20 cellular contexts compared by ENCODE assay signal in the genomic region with DNA sequence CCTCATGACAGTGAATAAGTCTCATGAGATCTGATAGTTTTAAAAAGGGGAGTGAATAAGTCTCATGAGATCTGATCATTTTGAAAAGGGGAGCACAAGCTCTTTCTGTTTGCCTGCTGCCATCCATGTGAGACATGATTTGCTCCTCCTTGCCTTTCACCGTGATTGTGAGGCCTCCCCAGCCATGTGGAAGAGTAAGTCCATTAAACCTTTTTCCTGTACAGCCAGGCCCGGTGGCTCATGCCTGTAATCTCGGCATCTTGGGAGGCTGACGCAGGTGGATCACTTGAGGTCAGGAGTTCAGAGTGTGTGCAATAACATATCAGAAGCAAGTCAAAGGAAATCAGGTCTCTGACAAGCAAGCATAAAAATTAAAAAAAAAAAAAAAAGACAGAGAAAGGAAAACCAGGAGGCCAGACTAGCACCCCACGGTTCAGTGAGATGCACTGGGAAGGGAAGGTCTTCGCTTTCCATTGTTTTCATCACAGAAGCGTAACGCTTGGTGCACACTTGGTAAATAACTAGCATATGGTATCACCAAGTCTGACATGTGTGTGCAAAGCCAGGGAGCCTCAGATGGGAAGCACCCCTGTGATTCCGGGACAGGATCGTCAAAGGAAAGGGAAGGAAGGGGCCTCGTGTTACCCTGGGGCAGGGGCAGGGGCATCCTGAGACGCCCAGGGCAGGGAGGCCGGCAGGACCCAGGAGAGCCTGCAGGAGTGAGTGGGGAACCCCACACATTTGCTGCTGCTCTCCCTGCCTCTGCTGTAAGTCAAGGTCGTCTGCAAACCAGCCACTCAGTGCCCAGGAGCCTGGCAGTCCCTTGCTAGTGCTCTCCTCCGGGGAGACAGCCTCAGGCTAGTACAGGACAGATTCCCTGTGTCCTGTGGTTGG.
A peak's percentile ranks its signal among the peaks of the same experiment; 100 is the strongest.
DNase-seq lines count a peak whose midpoint lies in the region; ATAC-seq and TF ChIP-seq lines count a peak whose summit lies in the region.
"Had no signal": no experiment of that assay in that cellular context is flagged by ENCODE, and none has a peak within 500 bp of the region (broad histone marks: within the 10 kb centered on the region; RNA-seq: fewer than 3 reads in every experiment).

No MANE protein-coding gene starts in this region.

- DNase-seq in NCI-H1694 treated with DMSO at 0.1 percent for 48 hours (lab: John Stamatoyannopoulos, UW) (peak; percentile 8), NCI-H1694 (lab: John Stamatoyannopoulos, UW) (no peak), H9 (peak; percentile 19), endothelial cell (ENCODE audit: low spot score) (no peak), posterior vena cava (ENCODE audit: low spot score) (peak; percentile 65), lower lobe of right lung (no peak), amniotic stem cell (lab: John Stamatoyannopoulos, UW) (no peak)
- DNase-seq: activated naive CD4-positive, alpha-beta T cell; AML-193; anterior cingulate cortex; caudate nucleus; Kasumi-1; NCI-H1048; NCI-H2081; NCI-H510A treated with DMSO at 0.1 percent for 48 hours; stimulated activated CD4-positive, alpha-beta T cell treated with anti-CD3 and anti-CD28 coated beads, Interleukin-12 subunit alpha, Interleukin-12 subunit beta, amount 100 ng/mL, for 4 hours had no signal

- no CpG with 5 or more reads among the region's 15 CpGs for WGBS in H9 (ENCODE audit: extremely low coverage, insufficient read length, low lambda C conversion rate)

- H3K27me3 ChIP-seq in H9 (ENCODE audit: insufficient read depth, low read length) (no peaks in the 10 kb centered on the region), lower lobe of right lung (ENCODE audit: low read depth) (no peaks in the 10 kb centered on the region)

- no peak overlapping the region for H2BK12ac ChIP-seq in H9 (ENCODE audit: insufficient read length, low read depth, low read length)

- H2AK5ac ChIP-seq in H9 (ENCODE audit: insufficient read length, low read length) = no peak overlapping the region

- no peak overlapping the region for H3K9ac ChIP-seq in H9 (ENCODE audit: extremely low read depth, insufficient read length, low read length)

- H2BK15ac ChIP-seq in H9 (ENCODE audit: low read depth, low read length) = no peak overlapping the region

- H3K4me1 Mint-ChIP-seq in H9 (peaks cover 21 to 22% of the 10 kb centered on the region in 2 experiments), endothelial cell (ENCODE audit: unreplicated experiment) (peaks cover 50% of the 10 kb centered on the region)

- H3K27ac Mint-ChIP-seq in H9 = no peak overlapping the region; a peak in 1 of 7 replicates
- peak overlapping the region; percentile 64 for H3K27ac Mint-ChIP-seq in endothelial cell (ENCODE audit: unreplicated experiment)

- no peak overlapping the region for H2AFZ ChIP-seq in H9 (ENCODE audit: low read length)

- no peak overlapping the region for H4K5ac ChIP-seq in H9 (ENCODE audit: insufficient read length, low read depth, low read length)

- ATAC-seq in lower lobe of right lung = no peak
- no peak for ATAC-seq in HG03432 (IDR thresholded peaks at IDR 0.05; ENCODE audit: unreplicated experiment)
- ATAC-seq: activated CD4-positive, CD25-positive, alpha-beta regulatory T cell treated with anti-CD3 and anti-CD28 coated beads, Interleukin-2, amount 50 U/mL, for 24 hours had no signal

- H3K36me3 Mint-ChIP-seq in H9 (ENCODE audit: insufficient read depth in 1 of 3, low read depth in 3 of 3) = peaks cover 0 to 4% (median 0%) of the 10 kb centered on the region in 3 experiments; a peak in 1 of 7 replicates
- peaks cover 11% of the 10 kb centered on the region for H3K36me3 Mint-ChIP-seq in endothelial cell (ENCODE audit: low read depth, unreplicated experiment)

- H3K9me3 ChIP-seq in H9 (ENCODE audit: control insufficient read depth, low read depth, low read length) = no peaks in the 10 kb centered on the region
- peaks cover 6% of the 10 kb centered on the region for H3K9me3 ChIP-seq in lower lobe of right lung
- H3K9me3 ChIP-seq: HAP-1 had no signal

- no peak overlapping the region for H3K4me3 ChIP-seq in lower lobe of right lung
- H3K4me3 ChIP-seq: HAP-1 had no signal

- no peak overlapping the region; the same call in 1 of the 2 replicates for H3K14ac ChIP-seq in H9 (ENCODE audit: insufficient read depth, low read length)

- no peak for TF ChIP-seq CTCF in H9 (conservative IDR thresholded peaks at IDR 0.05)
- TF ChIP-seq CTCF in endothelial cell (IDR thresholded peaks at IDR 0.05; ENCODE audit: unreplicated experiment) = no peak
- TF ChIP-seq CTCF in lower lobe of right lung (IDR thresholded peaks at IDR 0.05) = no peak

- H3T11ph ChIP-seq in H9 (ENCODE audit: low read length) = no peak overlapping the region

- no peak overlapping the region for H4K8ac ChIP-seq in H9 (replicated peaks; ENCODE audit: insufficient read length, low read depth, low read length)

- H3K9me3 Mint-ChIP-seq in H9 = peaks cover 0 to 2% of the 10 kb centered on the region in 2 experiments; a peak in 4 of 5 replicates
- H3K9me3 Mint-ChIP-seq in endothelial cell (ENCODE audit: unreplicated experiment) = peaks cover 4% of the 10 kb centered on the region

- no peaks in the 10 kb centered on the region for H4K20me1 ChIP-seq in H9 (ENCODE audit: control insufficient read depth, insufficient read depth, insufficient read length)

- H2BK5ac ChIP-seq in H9 (ENCODE audit: insufficient read length, low read length) = no peak overlapping the region

- H3K4me2 ChIP-seq in H9 (ENCODE audit: insufficient read depth, insufficient read length, low read length) = no peak overlapping the region

- H3K23ac ChIP-seq in H9 (ENCODE audit: insufficient read length, low read depth, low read length) = no peak overlapping the region

- no peaks in the 10 kb centered on the region for H3K79me1 ChIP-seq in H9 (ENCODE audit: insufficient read depth, low read depth, low read length, poor library complexity, severe bottlenecking)

- intact Hi-C loops in posterior vena cava (cut with DNase I) (no loop called here), lower lobe of right lung (cut with DNase I) (no loop called here)

- H2BK20ac ChIP-seq in H9 (ENCODE audit: low read depth, low read length, poor library complexity, severe bottlenecking) = no peak overlapping the region

- H2BK120ac ChIP-seq in H9 (ENCODE audit: low read depth, low read length, poor library complexity, severe bottlenecking) = no peak overlapping the region

- no peak overlapping the region for H3K4ac ChIP-seq in H9 (ENCODE audit: low read depth, low read length)

- H3K27me3 Mint-ChIP-seq in H9 (ENCODE audit: low read depth) = peaks cover 11% of the 10 kb centered on the region
- H3K27me3 Mint-ChIP-seq in endothelial cell (ENCODE audit: unreplicated experiment) = peaks cover 11% of the 10 kb centered on the region

- H3K27ac ChIP-seq in H9 (ENCODE audit: insufficient read length, low read depth, low read length) (no peak overlapping the region), lower lobe of right lung (no peak overlapping the region)
- H3K27ac ChIP-seq: 22Rv1 had no signal

- H3K4me1 ChIP-seq in H9 (ENCODE audit: insufficient read depth, low read length) = peaks cover 2% of the 10 kb centered on the region; the same call in 1 of the 2 replicates
- peaks cover 13% of the 10 kb centered on the region for H3K4me1 ChIP-seq in lower lobe of right lung
- H3K4me1 ChIP-seq: HAP-1 had no signal

- no peaks in the 10 kb centered on the region for H3K23me2 ChIP-seq in H9 (ENCODE audit: insufficient read length, low read depth, low read length, poor library complexity, severe bottlenecking)

- no peak overlapping the region for H4K91ac ChIP-seq in H9 (ENCODE audit: insufficient read length, low read depth, low read length)

- no peaks in the 10 kb centered on the region for H3K79me2 ChIP-seq in H9 (ENCODE audit: insufficient read depth, low read length)

- no peak overlapping the region for H3K56ac ChIP-seq in H9 (ENCODE audit: insufficient read length, low read depth, low read length)

- H3K36me3 ChIP-seq in lower lobe of right lung = no peaks in the 10 kb centered on the region
- H3K36me3 ChIP-seq: HAP-1 had no signal

- H3K4me3 Mint-ChIP-seq in H9 (no peak overlapping the region), endothelial cell (ENCODE audit: unreplicated experiment) (no peak overlapping the region)

- H3K18ac ChIP-seq in H9 (ENCODE audit: insufficient read length, low read depth, low read length) = no peak overlapping the region

Comparison
In these comparisons a context has a peak if more than half of its experiments do, and no peak if none do; other contexts are left out.
1. DNase-seq: peak in NCI-H1694 treated with DMSO at 0.1 percent for 48 hours (single experiment), H9 (single experiment) and posterior vena cava (single experiment); none in NCI-H1694 (single experiment), endothelial cell (single experiment), lower lobe of right lung (single experiment) and amniotic stem cell (single experiment).